Comparison of ENCODE assay signal across 30 cellular contexts in genomic region chr11:105298174-105298573, GRCh38.
A peak's percentile ranks its signal among the peaks of the same experiment; 100 is the strongest.
DNase-seq lines count a peak whose midpoint lies in the region; ATAC-seq, FAIRE-seq and TF ChIP-seq lines count a peak whose summit lies in the region.
"Had no signal": no experiment of that assay in that cellular context is flagged by ENCODE, and none has a peak within 500 bp of the region (broad histone marks: within the 10 kb centered on the region; RNA-seq: fewer than 3 reads in every experiment).

No MANE protein-coding gene starts in this region.

- ATAC-seq in GM23338 (no peak), GM19463 (IDR thresholded peaks at IDR 0.05; ENCODE audit: unreplicated experiment) (no peak)
- ATAC-seq: gastroesophageal sphincter, mucosa of descending colon, right cardiac atrium had no signal

- H3K9ac ChIP-seq in astrocyte (ENCODE audit: low read length) (no peak overlapping the region), neural progenitor cell (no peak overlapping the region)
- H3K9ac ChIP-seq: parathyroid adenoma had no signal

- FAIRE-seq in astrocyte (lab: Jason Lieb, UNC): no peak
- FAIRE-seq: bronchial epithelial cell had no signal

- no peaks in the 10 kb centered on the region for H3K27me3 ChIP-seq in GM23338 (ENCODE audit: insufficient read depth)
- H3K27me3 ChIP-seq in astrocyte (ENCODE audit: insufficient read depth, low read length): peaks cover 3% of the 10 kb centered on the region
- no peaks in the 10 kb centered on the region for H3K27me3 ChIP-seq in neural progenitor cell
- H3K27me3 ChIP-seq: colonic mucosa, gastroesophageal sphincter, thyroid gland had no signal

- H3K4me3 Mint-ChIP-seq in GM23338 (no peak overlapping the region), astrocyte (ENCODE audit: unreplicated experiment) (no peak overlapping the region), neural progenitor cell (no peak overlapping the region)
- H3K4me3 Mint-ChIP-seq: activated CD4-positive, alpha-beta memory T cell treated with anti-CD3 and anti-CD28 coated beads, Interleukin-2, amount 10 ng/mL, durations not matched to agents 7 days and 5 days; CD8-positive, alpha-beta memory T cell; nephron had no signal

- no peaks in the 10 kb centered on the region for H3K36me3 ChIP-seq in GM23338 (ENCODE audit: insufficient read depth)
- no peaks in the 10 kb centered on the region for H3K36me3 ChIP-seq in astrocyte (ENCODE audit: insufficient read depth, low read length)
- H3K36me3 ChIP-seq in neural progenitor cell: no peaks in the 10 kb centered on the region
- H3K36me3 ChIP-seq: colonic mucosa, gastroesophageal sphincter, left ventricle myocardium inferior, thyroid gland had no signal

- H3K27me3 Mint-ChIP-seq in GM23338 (ENCODE audit: insufficient read depth, low read depth, poor library complexity) (no peaks in the 10 kb centered on the region), astrocyte (ENCODE audit: low read depth, unreplicated experiment) (no peaks in the 10 kb centered on the region), neural progenitor cell (ENCODE audit: insufficient read depth, low read depth) (peaks cover 2% of the 10 kb centered on the region)
- H3K27me3 Mint-ChIP-seq: activated CD4-positive, alpha-beta memory T cell treated with anti-CD3 and anti-CD28 coated beads, Interleukin-2, amount 10 ng/mL, durations not matched to agents 7 days and 5 days had no signal

- H3K4me3 ChIP-seq in GM23338 (no peak overlapping the region), astrocyte (ENCODE audit: insufficient read depth, low read depth, low read length) (no peak overlapping the region), neural progenitor cell (no peak overlapping the region)
- H3K4me3 ChIP-seq: colonic mucosa, gastroesophageal sphincter, left ventricle myocardium inferior, mucosa of descending colon, SK-N-MC, thyroid gland had no signal

- H3K9me3 ChIP-seq in astrocyte (ENCODE audit: insufficient read depth, low read depth, low read length) (no peaks in the 10 kb centered on the region), neural progenitor cell (ENCODE audit: low read depth) (no peaks in the 10 kb centered on the region)
- H3K9me3 ChIP-seq: colonic mucosa, gastroesophageal sphincter, mucosa of descending colon, thyroid gland had no signal

- DNase-seq in EH (ENCODE audit: low read depth) (peak; percentile 9), GM23338 (ENCODE audit: low spot score) (no peak), astrocyte (ENCODE audit: low read depth) (no peak), neural progenitor cell (ENCODE audit: low spot score) (peak; percentile 27), NOMO-1 (lab: John Stamatoyannopoulos, UW; ENCODE audit: unreplicated experiment in 2 of 2) (no peak), hippocampal formation (lab: John Stamatoyannopoulos, UW) (no peak)
- DNase-seq: activated CD4-positive, alpha-beta memory T cell treated with anti-CD3 and anti-CD28 coated beads, Interleukin-2, amount 10 ng/mL, durations not matched to agents 7 days and 5 days; activated gamma-delta T cell; AML-193; CD8-positive, alpha-beta memory T cell; colonic mucosa; effector memory CD4-positive, alpha-beta T cell; GDM1; GOT3; Karpas-422; left ventricle myocardium inferior; mucosa of descending colon; NCI-H1694; NCI-H510A treated with DMSO at 0.1 percent for 48 hours; right cardiac atrium; stimulated activated CD4-positive, alpha-beta T cell treated with anti-CD3 and anti-CD28 coated beads, Interleukin-12 subunit alpha, Interleukin-12 subunit beta, amount 100 ng/mL, for 4 hours; stimulated activated CD4-positive, alpha-beta T cell treated with anti-CD3 and anti-CD28 coated beads, Interleukin-4, amount 100 ng/mL, for 4 hours; stimulated activated naive CD4-positive, alpha-beta T cell treated with Interleukin-2 at 50 U/mL for 16 hours; thyroid gland had no signal

- H3K4me1 Mint-ChIP-seq in GM23338: no peaks in the 10 kb centered on the region
- H3K4me1 Mint-ChIP-seq in astrocyte (ENCODE audit: low read depth, unreplicated experiment): peaks cover 9% of the 10 kb centered on the region
- H3K4me1 Mint-ChIP-seq in neural progenitor cell: peaks cover 5% of the 10 kb centered on the region
- H3K4me1 Mint-ChIP-seq: CD8-positive, alpha-beta memory T cell; nephron had no signal

- no peaks in the 10 kb centered on the region for H3K4me1 ChIP-seq in GM23338 (ENCODE audit: insufficient read depth)
- peaks cover 10% of the 10 kb centered on the region for H3K4me1 ChIP-seq in astrocyte (ENCODE audit: insufficient read depth, low read length)
- H3K4me1 ChIP-seq in neural progenitor cell: no peaks in the 10 kb centered on the region
- H3K4me1 ChIP-seq: colonic mucosa, gastroesophageal sphincter, left ventricle myocardium inferior, parathyroid adenoma, thyroid gland had no signal

- H3K79me2 ChIP-seq in GM23338 (replicated peaks; ENCODE audit: insufficient read depth) (no peaks in the 10 kb centered on the region), astrocyte (ENCODE audit: insufficient read depth, low read length) (no peaks in the 10 kb centered on the region), neural progenitor cell (ENCODE audit: low read depth) (no peaks in the 10 kb centered on the region)
- H3K79me2 ChIP-seq: parathyroid adenoma had no signal

- no peaks in the 10 kb centered on the region for H3F3A ChIP-seq in GM23338 (replicated peaks; ENCODE audit: low read depth)
- no peaks in the 10 kb centered on the region for H3F3A ChIP-seq in neural progenitor cell (ENCODE audit: low read depth)

- no peak overlapping the region for H3K27ac Mint-ChIP-seq in GM23338
- no peak overlapping the region for H3K27ac Mint-ChIP-seq in astrocyte (ENCODE audit: unreplicated experiment)
- H3K27ac Mint-ChIP-seq in neural progenitor cell: no peak overlapping the region
- H3K27ac Mint-ChIP-seq: activated CD4-positive, alpha-beta memory T cell treated with anti-CD3 and anti-CD28 coated beads, Interleukin-2, amount 10 ng/mL, durations not matched to agents 7 days and 5 days; CD8-positive, alpha-beta memory T cell; nephron had no signal

- H3K9me2 ChIP-seq in GM23338 (ENCODE audit: insufficient read depth): no peaks in the 10 kb centered on the region

- H2AFZ ChIP-seq in GM23338: 0 out of 2 replicates have a peak overlapping the region, but pooled peaks have one; percentile 19
- H2AFZ ChIP-seq in astrocyte (ENCODE audit: low read depth, low read length): peak overlapping the region; percentile 20
- H2AFZ ChIP-seq in neural progenitor cell (replicated peaks): peak overlapping the region; percentile 38
- H2AFZ ChIP-seq: parathyroid adenoma had no signal

- H3K36me3 Mint-ChIP-seq in GM23338 (ENCODE audit: low read depth): no peaks in the 10 kb centered on the region
- no peaks in the 10 kb centered on the region for H3K36me3 Mint-ChIP-seq in astrocyte (ENCODE audit: low read depth, unreplicated experiment)
- no peaks in the 10 kb centered on the region for H3K36me3 Mint-ChIP-seq in neural progenitor cell
- H3K36me3 Mint-ChIP-seq: CD8-positive, alpha-beta memory T cell had no signal

- TF ChIP-seq CTCF in GM23338 (conservative IDR thresholded peaks at IDR 0.05; ENCODE audit: low read depth in 2 of 2) (no peak), astrocyte (IDR thresholded peaks at IDR 0.05; ENCODE audit: insufficient read depth, low read depth, low read length) (no peak), neural progenitor cell (IDR thresholded peaks at IDR 0.05) (no peak)

- H4K20me1 ChIP-seq in GM23338 (replicated peaks; ENCODE audit: insufficient read depth): no peaks in the 10 kb centered on the region
- no peaks in the 10 kb centered on the region for H4K20me1 ChIP-seq in astrocyte (ENCODE audit: insufficient read depth, low read length)
- H4K20me1 ChIP-seq in neural progenitor cell (ENCODE audit: low read depth): no peaks in the 10 kb centered on the region

- H3K9me3 Mint-ChIP-seq in GM23338 (no peaks in the 10 kb centered on the region), astrocyte (ENCODE audit: unreplicated experiment) (no peaks in the 10 kb centered on the region), neural progenitor cell (no peaks in the 10 kb centered on the region)
- H3K9me3 Mint-ChIP-seq: activated CD4-positive, alpha-beta memory T cell treated with anti-CD3 and anti-CD28 coated beads, Interleukin-2, amount 10 ng/mL, durations not matched to agents 7 days and 5 days; CD8-positive, alpha-beta memory T cell; nephron had no signal

- no peak overlapping the region for H3K27ac ChIP-seq in GM23338 (ENCODE audit: low read depth)
- peak overlapping the region; percentile 26 for H3K27ac ChIP-seq in astrocyte (ENCODE audit: low read depth, low read length)
- H3K27ac ChIP-seq in neural progenitor cell: no peak overlapping the region
- H3K27ac ChIP-seq: colonic mucosa, gastroesophageal sphincter, left ventricle myocardium inferior, parathyroid adenoma, SK-N-MC, thyroid gland had no signal

- H3K4me2 ChIP-seq in GM23338: no peak overlapping the region
- peak overlapping the region; percentile 18 for H3K4me2 ChIP-seq in astrocyte (ENCODE audit: low read length)
- no peak overlapping the region for H3K4me2 ChIP-seq in neural progenitor cell

TF ChIP-seq in GM23338, 12 proteins besides CTCF, POLR2A, EP300 and RAD21 (continues in another document):
- TF ChIP-seq JUNB (IDR thresholded peaks at IDR 0.05; ENCODE audit: unreplicated experiment) (no peak), POLR2AphosphoS5 (IDR thresholded peaks at IDR 0.05; ENCODE audit: low read depth) (no peak), NANOG (IDR thresholded peaks at IDR 0.05; ENCODE audit: borderline replicate concordance) (no peak), ZNF331 (CRISPR knock-in tag; IDR thresholded peaks at IDR 0.05; ENCODE audit: low read depth) (no peak), ZNF114 (CRISPR knock-in tag; IDR thresholded peaks at IDR 0.05) (no peak), CREB1 (CRISPR knock-in tag; IDR thresholded peaks at IDR 0.05; ENCODE audit: low read depth) (no peak), STAT1 (IDR thresholded peaks at IDR 0.05; ENCODE audit: unreplicated experiment) (no peak), EZH2phosphoT487 (IDR thresholded peaks at IDR 0.05; ENCODE audit: unreplicated experiment) (no peak)

Comparison
In these comparisons a context has a peak if more than half of its experiments do, and no peak if none do; other contexts are left out.
1. DNase-seq: peak in EH (single experiment) and neural progenitor cell (single experiment); none in GM23338 (single experiment), astrocyte (single experiment), NOMO-1 (0 of 2) and hippocampal formation (0 of 2).
2. Peak in every context shown above with its lines, with median percentiles within 50 percentile points of each other: H2AFZ ChIP-seq.